2 cellular contexts compared by ENCODE assay signal in genomic region chr1:215111916-215112315, GRCh38.
TF ChIP-seq lines count a peak whose summit lies in the region.

No MANE protein-coding gene starts in this region.

TF ChIP-seq in IMR-90, 13 proteins besides CTCF, POLR2A, EP300 and RAD21 (continued from another document):
- TF ChIP-seq ELK1 (IDR thresholded peaks at IDR 0.05; ENCODE audit: borderline replicate concordance, low read depth, low read length) (no peak), NFE2L2 (IDR thresholded peaks at IDR 0.05; ENCODE audit: low read depth, low read length) (no peak), SMC3 (IDR thresholded peaks at IDR 0.05; ENCODE audit: low read depth, low read length) (no peak), CHD1 (IDR thresholded peaks at IDR 0.05; ENCODE audit: low read depth, low read length) (no peak), CEBPB (IDR thresholded peaks at IDR 0.05; ENCODE audit: low read depth, low read length) (no peak), MAFK (IDR thresholded peaks at IDR 0.05; ENCODE audit: low read depth, low read length) (no peak), MAZ (IDR thresholded peaks at IDR 0.05; ENCODE audit: borderline replicate concordance, low read depth, low read length) (no peak), RCOR1 (IDR thresholded peaks at IDR 0.05; ENCODE audit: insufficient replicate concordance, low read length) (no peak), USF2 (IDR thresholded peaks at IDR 0.05; ENCODE audit: low read depth, low read length) (no peak)
TF ChIP-seq in IMR-90: peak in this region for 0.

TF ChIP-seq in WTC11, 78 proteins besides CTCF, POLR2A, EP300 and RAD21 (continued from another document):
- TF ChIP-seq AR (CRISPR knock-in tag; IDR thresholded peaks at IDR 0.05) (no peak), ZNF396 (CRISPR knock-in tag; IDR thresholded peaks at IDR 0.05; ENCODE audit: borderline replicate concordance) (no peak), ZNF232 (CRISPR knock-in tag; IDR thresholded peaks at IDR 0.05) (no peak), ATF6 (CRISPR knock-in tag; IDR thresholded peaks at IDR 0.05) (no peak), NR3C1 (CRISPR knock-in tag; conservative IDR thresholded peaks at IDR 0.05; ENCODE audit: low read depth) (no peak)
